Comparison of ENCODE assay signal across 8 cellular contexts in the genomic region with DNA sequence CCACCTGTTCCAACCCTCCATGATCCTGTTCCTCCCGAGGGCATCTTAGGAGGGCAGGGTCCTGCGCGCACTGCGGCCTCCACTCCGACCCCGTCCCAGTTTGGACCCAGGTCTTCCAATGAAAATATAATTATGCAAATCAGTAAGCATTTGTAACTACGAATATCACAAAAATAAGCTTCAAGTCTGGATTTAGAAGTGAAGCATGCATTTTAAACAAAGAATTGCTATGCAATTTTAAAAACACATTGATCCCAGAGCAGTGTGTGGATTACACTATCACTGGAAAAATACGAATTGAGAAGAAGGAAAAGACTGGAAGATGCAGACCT. TPM values are rescaled to one million over a fixed set of nuclear protein-coding genes. Genes with fewer than 3 reads are reported as not detected.
DNase-seq lines count a peak whose midpoint lies in the region; ATAC-seq and TF ChIP-seq lines count a peak whose summit lies in the region.

No MANE protein-coding gene starts in this region.

- peaks cover 9% of the 10 kb centered on the region for H3K36me3 Mint-ChIP-seq in neural crest cell (ENCODE audit: low read depth)

- no peaks in the 10 kb centered on the region for H3K9me3 ChIP-seq in MG63
- no peaks in the 10 kb centered on the region for H3K9me3 ChIP-seq in effector memory CD4-positive, alpha-beta T cell (ENCODE audit: control insufficient read depth, low read length)

- TF ChIP-seq CTCF in C4-2B (conservative IDR thresholded peaks at IDR 0.05) (no peak), neural crest cell (conservative IDR thresholded peaks at IDR 0.05) (no peak)

- H3K27me3 ChIP-seq in MG63 = no peaks in the 10 kb centered on the region
- no peaks in the 10 kb centered on the region for H3K27me3 ChIP-seq in effector memory CD4-positive, alpha-beta T cell (replicated peaks; ENCODE audit: control insufficient read depth, insufficient read depth, low read length, poor library complexity, severe bottlenecking)

- no peaks in the 10 kb centered on the region for H3K27me3 Mint-ChIP-seq in neural crest cell (ENCODE audit: low read depth)

- no peak for DNase-seq in MG63
- DNase-seq in effector memory CD4-positive, alpha-beta T cell = no peak
- no peak for DNase-seq in neural crest cell (ENCODE audit: low read depth, low spot score)
- DNase-seq in NCI-H82 (lab: John Stamatoyannopoulos, UW) = no peak
- DNase-seq in ureter (ENCODE audit: low spot score) = no peak

- H3K4me3 Mint-ChIP-seq in neural crest cell = peak overlapping the region; percentile 96

- ATAC-seq in HG02840 (IDR thresholded peaks at IDR 0.05; ENCODE audit: low FRiP score, unreplicated experiment) (no peak), GM18502 (IDR thresholded peaks at IDR 0.05; ENCODE audit: poor library complexity, unreplicated experiment) (no peak)

- H3K4me3 ChIP-seq in MG63 = peak overlapping the region; percentile 92
- peak overlapping the region; percentile 100 for H3K4me3 ChIP-seq in effector memory CD4-positive, alpha-beta T cell (ENCODE audit: insufficient read depth, low read depth, low read length, poor library complexity, severe bottlenecking)

- H3K36me3 ChIP-seq in MG63 = peaks cover 17% of the 10 kb centered on the region
- H3K36me3 ChIP-seq in effector memory CD4-positive, alpha-beta T cell (ENCODE audit: control insufficient read depth, insufficient read depth, low read length) = peaks cover 3% of the 10 kb centered on the region

- H3K4me1 ChIP-seq in effector memory CD4-positive, alpha-beta T cell (ENCODE audit: control insufficient read depth, insufficient read depth, low read length, poor library complexity, severe bottlenecking) = peaks cover 32% of the 10 kb centered on the region

- peaks cover 50% of the 10 kb centered on the region for H3K4me1 Mint-ChIP-seq in neural crest cell

- peak overlapping the region; percentile 97 for H3K27ac Mint-ChIP-seq in neural crest cell (ENCODE audit: unreplicated experiment)

- H3K9me3 Mint-ChIP-seq in neural crest cell = peaks cover 4% of the 10 kb centered on the region

- peak overlapping the region; percentile 89 for H3K27ac ChIP-seq in C4-2B
- peak overlapping the region; percentile 94 for H3K27ac ChIP-seq in effector memory CD4-positive, alpha-beta T cell (ENCODE audit: insufficient read depth, low read length, poor library complexity, severe bottlenecking)

RNA-seq across cellular contexts. Expression of gene PRMT2, which starts 0.7 kb away (rescaled TPM):
- total RNA-seq in MG63 (2014; rRNA removed; shearing (Covaris generic); ENCODE audit: low replicate concordance) = 92.3 and 139 TPM in 2 replicates
- 100 and 109 TPM in 2 replicates for total RNA-seq in neural crest cell
- total RNA-seq in ureter = 78.1 TPM

RNA-seq across cellular contexts. Expression of gene S100B, which starts 31.3 kb away (rescaled TPM):
- total RNA-seq in MG63 (2014; rRNA removed; shearing (Covaris generic); ENCODE audit: low replicate concordance) = not detected in 2 replicates
- total RNA-seq in neural crest cell = 29.9 and 37.3 TPM in 2 replicates
- total RNA-seq in ureter = 3.0 TPM
